Comparison of ENCODE assay signal across 1 cellular context in genomic region chr4:89110986-89111832, GRCh38.
TF ChIP-seq lines count a peak whose summit lies in the region.

Gene TIGD2 (plus strand): TSS chr4:89111533. CDS start chr4:89112975, 1,442 bp downstream.

TF ChIP-seq in GM12878, 131 proteins besides CTCF, POLR2A, EP300 and RAD21 (continued from another document and continues in another):
- TF ChIP-seq, protein P1, sequence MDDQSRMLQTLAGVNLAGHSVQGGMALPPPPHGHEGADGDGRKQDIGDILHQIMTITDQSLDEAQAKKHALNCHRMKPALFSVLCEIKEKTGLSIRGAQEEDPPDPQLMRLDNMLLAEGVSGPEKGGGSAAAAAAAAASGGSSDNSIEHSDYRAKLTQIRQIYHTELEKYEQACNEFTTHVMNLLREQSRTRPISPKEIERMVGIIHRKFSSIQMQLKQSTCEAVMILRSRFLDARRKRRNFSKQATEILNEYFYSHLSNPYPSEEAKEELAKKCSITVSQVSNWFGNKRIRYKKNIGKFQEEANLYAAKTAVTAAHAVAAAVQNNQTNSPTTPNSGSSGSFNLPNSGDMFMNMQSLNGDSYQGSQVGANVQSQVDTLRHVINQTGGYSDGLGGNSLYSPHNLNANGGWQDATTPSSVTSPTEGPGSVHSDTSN (IDR thresholded peaks at IDR 0.05; ENCODE audit: insufficient replicate concordance, low read depth, low read length): no peak
- TF ChIP-seq TBL1XR1 (IDR thresholded peaks at IDR 0.05; ENCODE audit: low read depth, low read length) (no peak), NRF1 (conservative IDR thresholded peaks at IDR 0.05; ENCODE audit: low read depth, low read length) (no peak), PAX5 (IDR thresholded peaks at IDR 0.05; ENCODE audit: borderline replicate concordance, low read depth, low read length) (peak; percentile 66; the same call in 1 of the 2 replicates), PRDM15 (CRISPR knock-in tag; IDR thresholded peaks at IDR 0.05) (no peak), KAT2A (conservative IDR thresholded peaks at IDR 0.05; ENCODE audit: control insufficient read depth, low read depth, low read length) (no peak), ETV6 (conservative IDR thresholded peaks at IDR 0.05 in 1 of 2, IDR thresholded peaks at IDR 0.05 in 1 of 2; ENCODE audit: borderline replicate concordance in 1 of 2, low read depth in 1 of 2) (no peak), HDAC2 (IDR thresholded peaks at IDR 0.05) (no peak), SREBF2 (IDR thresholded peaks at IDR 0.05; ENCODE audit: low read length) (no peak), YBX1 (IDR thresholded peaks at IDR 0.05) (no peak), MEF2A (IDR thresholded peaks at IDR 0.05; ENCODE audit: insufficient read depth, low read depth, low read length) (no peak), JUNB (IDR thresholded peaks at IDR 0.05) (no peak), BCL11A (IDR thresholded peaks at IDR 0.05; ENCODE audit: low read depth, low read length) (no peak), NFYA (IDR thresholded peaks at IDR 0.05; ENCODE audit: borderline replicate concordance, low read depth, low read length) (no peak), CHD2 (IDR thresholded peaks at IDR 0.05; ENCODE audit: borderline replicate concordance, low read depth, low read length) (no peak; the same call in 1 of the 2 replicates), ESRRA (IDR thresholded peaks at IDR 0.05; ENCODE audit: low read length) (no peak), SMAD5 (IDR thresholded peaks at IDR 0.05; ENCODE audit: low read depth) (peak; percentile 54; the same call in 1 of the 2 replicates), NFIC (IDR thresholded peaks at IDR 0.05; ENCODE audit: low read depth, low read length) (no peak), E2F4 (IDR thresholded peaks at IDR 0.05; ENCODE audit: low read depth, low read length) (no peak; the same call in 1 of the 2 replicates), EZH2 (IDR thresholded peaks at IDR 0.05; ENCODE audit: borderline replicate concordance, control insufficient read depth, low read depth, low read length) (no peak), ZBTB4 (CRISPR knock-in tag; IDR thresholded peaks at IDR 0.05) (no peak), RCOR1 (conservative IDR thresholded peaks at IDR 0.05; ENCODE audit: low read depth, low read length) (no peak), ZBTB40 (IDR thresholded peaks at IDR 0.05; ENCODE audit: borderline replicate concordance) (no peak; the same call in 1 of the 2 replicates), SPI1 (IDR thresholded peaks at IDR 0.05; ENCODE audit: borderline replicate concordance, insufficient read depth, low read depth, low read length) (no peak), HDAC6 (IDR thresholded peaks at IDR 0.05; ENCODE audit: unreplicated experiment) (no peak), GABPA (IDR thresholded peaks at IDR 0.05; ENCODE audit: low read depth) (no peak), CEBPB (IDR thresholded peaks at IDR 0.05; ENCODE audit: borderline replicate concordance in 1 of 2, low read depth in 2 of 2, low read length in 2 of 2) (no peak), JUND (IDR thresholded peaks at IDR 0.05; ENCODE audit: low read depth, low read length) (no peak), POLR2AphosphoS5 (IDR thresholded peaks at IDR 0.05; ENCODE audit: low read length) (peak; percentile 86), SREBF1 (IDR thresholded peaks at IDR 0.05; ENCODE audit: low read length) (no peak), SRF (IDR thresholded peaks at IDR 0.05; ENCODE audit: low read depth in 2 of 2, low read length in 2 of 2) (no peak)
- TF ChIP-seq, protein P2, sequence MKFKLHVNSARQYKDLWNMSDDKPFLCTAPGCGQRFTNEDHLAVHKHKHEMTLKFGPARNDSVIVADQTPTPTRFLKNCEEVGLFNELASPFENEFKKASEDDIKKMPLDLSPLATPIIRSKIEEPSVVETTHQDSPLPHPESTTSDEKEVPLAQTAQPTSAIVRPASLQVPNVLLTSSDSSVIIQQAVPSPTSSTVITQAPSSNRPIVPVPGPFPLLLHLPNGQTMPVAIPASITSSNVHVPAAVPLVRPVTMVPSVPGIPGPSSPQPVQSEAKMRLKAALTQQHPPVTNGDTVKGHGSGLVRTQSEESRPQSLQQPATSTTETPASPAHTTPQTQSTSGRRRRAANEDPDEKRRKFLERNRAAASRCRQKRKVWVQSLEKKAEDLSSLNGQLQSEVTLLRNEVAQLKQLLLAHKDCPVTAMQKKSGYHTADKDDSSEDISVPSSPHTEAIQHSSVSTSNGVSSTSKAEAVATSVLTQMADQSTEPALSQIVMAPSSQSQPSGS (IDR thresholded peaks at IDR 0.05; ENCODE audit: low read length): no peak
- TF ChIP-seq, protein P3, sequence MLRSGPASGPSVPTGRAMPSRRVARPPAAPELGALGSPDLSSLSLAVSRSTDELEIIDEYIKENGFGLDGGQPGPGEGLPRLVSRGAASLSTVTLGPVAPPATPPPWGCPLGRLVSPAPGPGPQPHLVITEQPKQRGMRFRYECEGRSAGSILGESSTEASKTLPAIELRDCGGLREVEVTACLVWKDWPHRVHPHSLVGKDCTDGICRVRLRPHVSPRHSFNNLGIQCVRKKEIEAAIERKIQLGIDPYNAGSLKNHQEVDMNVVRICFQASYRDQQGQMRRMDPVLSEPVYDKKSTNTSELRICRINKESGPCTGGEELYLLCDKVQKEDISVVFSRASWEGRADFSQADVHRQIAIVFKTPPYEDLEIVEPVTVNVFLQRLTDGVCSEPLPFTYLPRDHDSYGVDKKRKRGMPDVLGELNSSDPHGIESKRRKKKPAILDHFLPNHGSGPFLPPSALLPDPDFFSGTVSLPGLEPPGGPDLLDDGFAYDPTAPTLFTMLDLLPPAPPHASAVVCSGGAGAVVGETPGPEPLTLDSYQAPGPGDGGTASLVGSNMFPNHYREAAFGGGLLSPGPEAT (IDR thresholded peaks at IDR 0.05; ENCODE audit: low read depth): 0 out of 2 replicates have a peak, but pooled peaks have one; percentile 56
- TF ChIP-seq, protein P4, sequence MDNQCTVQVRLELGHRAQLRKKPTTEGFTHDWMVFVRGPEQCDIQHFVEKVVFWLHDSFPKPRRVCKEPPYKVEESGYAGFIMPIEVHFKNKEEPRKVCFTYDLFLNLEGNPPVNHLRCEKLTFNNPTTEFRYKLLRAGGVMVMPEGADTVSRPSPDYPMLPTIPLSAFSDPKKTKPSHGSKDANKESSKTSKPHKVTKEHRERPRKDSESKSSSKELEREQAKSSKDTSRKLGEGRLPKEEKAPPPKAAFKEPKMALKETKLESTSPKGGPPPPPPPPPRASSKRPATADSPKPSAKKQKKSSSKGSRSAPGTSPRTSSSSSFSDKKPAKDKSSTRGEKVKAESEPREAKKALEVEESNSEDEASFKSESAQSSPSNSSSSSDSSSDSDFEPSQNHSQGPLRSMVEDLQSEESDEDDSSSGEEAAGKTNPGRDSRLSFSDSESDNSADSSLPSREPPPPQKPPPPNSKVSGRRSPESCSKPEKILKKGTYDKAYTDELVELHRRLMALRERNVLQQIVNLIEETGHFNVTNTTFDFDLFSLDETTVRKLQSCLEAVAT (IDR thresholded peaks at IDR 0.05): 0 out of 2 replicates have a peak, but pooled peaks have one; percentile 26
- TF ChIP-seq, protein P5, sequence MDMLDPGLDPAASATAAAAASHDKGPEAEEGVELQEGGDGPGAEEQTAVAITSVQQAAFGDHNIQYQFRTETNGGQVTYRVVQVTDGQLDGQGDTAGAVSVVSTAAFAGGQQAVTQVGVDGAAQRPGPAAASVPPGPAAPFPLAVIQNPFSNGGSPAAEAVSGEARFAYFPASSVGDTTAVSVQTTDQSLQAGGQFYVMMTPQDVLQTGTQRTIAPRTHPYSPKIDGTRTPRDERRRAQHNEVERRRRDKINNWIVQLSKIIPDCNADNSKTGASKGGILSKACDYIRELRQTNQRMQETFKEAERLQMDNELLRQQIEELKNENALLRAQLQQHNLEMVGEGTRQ (IDR thresholded peaks at IDR 0.05; ENCODE audit: borderline replicate concordance, low read depth, low read length): no peak
- TF ChIP-seq, protein P6, sequence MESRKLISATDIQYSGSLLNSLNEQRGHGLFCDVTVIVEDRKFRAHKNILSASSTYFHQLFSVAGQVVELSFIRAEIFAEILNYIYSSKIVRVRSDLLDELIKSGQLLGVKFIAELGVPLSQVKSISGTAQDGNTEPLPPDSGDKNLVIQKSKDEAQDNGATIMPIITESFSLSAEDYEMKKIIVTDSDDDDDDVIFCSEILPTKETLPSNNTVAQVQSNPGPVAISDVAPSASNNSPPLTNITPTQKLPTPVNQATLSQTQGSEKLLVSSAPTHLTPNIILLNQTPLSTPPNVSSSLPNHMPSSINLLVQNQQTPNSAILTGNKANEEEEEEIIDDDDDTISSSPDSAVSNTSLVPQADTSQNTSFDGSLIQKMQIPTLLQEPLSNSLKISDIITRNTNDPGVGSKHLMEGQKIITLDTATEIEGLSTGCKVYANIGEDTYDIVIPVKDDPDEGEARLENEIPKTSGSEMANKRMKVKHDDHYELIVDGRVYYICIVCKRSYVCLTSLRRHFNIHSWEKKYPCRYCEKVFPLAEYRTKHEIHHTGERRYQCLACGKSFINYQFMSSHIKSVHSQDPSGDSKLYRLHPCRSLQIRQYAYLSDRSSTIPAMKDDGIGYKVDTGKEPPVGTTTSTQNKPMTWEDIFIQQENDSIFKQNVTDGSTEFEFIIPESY (IDR thresholded peaks at IDR 0.05): no peak
